25 cellular contexts compared by ENCODE assay signal in genomic region chr4:14844059-14844458, GRCh38.
DNase-seq lines count a peak whose midpoint lies in the region; ATAC-seq and TF ChIP-seq lines count a peak whose summit lies in the region.
"Had no signal": no experiment of that assay in that cellular context is flagged by ENCODE, and none has a peak within 500 bp of the region (broad histone marks: within the 10 kb centered on the region; RNA-seq: fewer than 3 reads in every experiment).

No MANE protein-coding gene starts in this region.

- no peaks in the 10 kb centered on the region for H3K36me3 Mint-ChIP-seq in activated naive CD4-positive, alpha-beta T cell treated with anti-CD3 and anti-CD28 coated beads for 36 hours (ENCODE audit: low read depth)
- no peaks in the 10 kb centered on the region for H3K36me3 Mint-ChIP-seq in activated T-helper 17 cell treated with anti-CD3 and anti-CD28 coated beads, Interleukin-2, amount 50 U/mL, for 72 hours (ENCODE audit: low read depth)
- H3K36me3 Mint-ChIP-seq: CD4-positive, CD25-positive, alpha-beta regulatory T cell; IgD-negative memory B cell; T-cell had no signal

- peak; percentile 10 for DNase-seq in activated naive CD4-positive, alpha-beta T cell treated with anti-CD3 and anti-CD28 coated beads for 36 hours
- DNase-seq in activated naive CD4-positive, alpha-beta T cell (lab: John Stamatoyannopoulos, UW): no peak
- peak; percentile 32 for DNase-seq in kidney tubule cell (ENCODE audit: low spot score)
- DNase-seq in NCI-H524 treated with DMSO at 0.1 percent for 48 hours (lab: John Stamatoyannopoulos, UW): no peak
- DNase-seq: 8988T; CD4-positive, CD25-positive, alpha-beta regulatory T cell; DMS153; DND-41; GM23248; H7; NCI-H1105; NCI-H146; NCI-H1930; NCI-H2107; NCI-H446; NCI-H526 treated with DMSO at 0.1 percent for 48 hours; PC-9; SJCRH30; T-cell had no signal

- H3K27ac Mint-ChIP-seq in activated naive CD4-positive, alpha-beta T cell treated with anti-CD3 and anti-CD28 coated beads for 36 hours: no peak overlapping the region
- peak overlapping the region; percentile 25 for H3K27ac Mint-ChIP-seq in activated T-helper 17 cell treated with anti-CD3 and anti-CD28 coated beads, Interleukin-2, amount 50 U/mL, for 72 hours
- H3K27ac Mint-ChIP-seq: CD4-positive, CD25-positive, alpha-beta regulatory T cell; IgD-negative memory B cell; T-cell had no signal

- H3K4me3 Mint-ChIP-seq in activated naive CD4-positive, alpha-beta T cell treated with anti-CD3 and anti-CD28 coated beads for 36 hours: no peak overlapping the region
- H3K4me3 Mint-ChIP-seq in activated T-helper 17 cell treated with anti-CD3 and anti-CD28 coated beads, Interleukin-2, amount 50 U/mL, for 72 hours: no peak overlapping the region
- H3K4me3 Mint-ChIP-seq: CD4-positive, CD25-positive, alpha-beta regulatory T cell; IgD-negative memory B cell; T-cell had no signal

- H3K9me3 Mint-ChIP-seq in activated naive CD4-positive, alpha-beta T cell treated with anti-CD3 and anti-CD28 coated beads for 36 hours: peaks cover 3% of the 10 kb centered on the region
- H3K9me3 Mint-ChIP-seq in activated T-helper 17 cell treated with anti-CD3 and anti-CD28 coated beads, Interleukin-2, amount 50 U/mL, for 72 hours: peaks cover 3% of the 10 kb centered on the region

- peaks cover 4% of the 10 kb centered on the region for H3K27me3 Mint-ChIP-seq in activated naive CD4-positive, alpha-beta T cell treated with anti-CD3 and anti-CD28 coated beads for 36 hours (ENCODE audit: low read depth)
- no peaks in the 10 kb centered on the region for H3K27me3 Mint-ChIP-seq in activated T-helper 17 cell treated with anti-CD3 and anti-CD28 coated beads, Interleukin-2, amount 50 U/mL, for 72 hours
- H3K27me3 Mint-ChIP-seq: CD4-positive, CD25-positive, alpha-beta regulatory T cell had no signal

- ATAC-seq in GM18868 (IDR thresholded peaks at IDR 0.05; ENCODE audit: unreplicated experiment): peak; percentile 40
- ATAC-seq in activated T-helper 17 cell treated with anti-CD3 and anti-CD28 coated beads, Interleukin-2, amount 50 U/mL, for 72 hours (replicated peaks): peak; percentile 42
- no peak for ATAC-seq in SK-N-SH treated with all-trans-retinoic acid at 6 μM for 48 hours
- no peak for ATAC-seq in GM21576 (IDR thresholded peaks at IDR 0.05; ENCODE audit: unreplicated experiment)
- ATAC-seq: Right ventricle myocardium inferior, T-cell had no signal

- CTCF ChIA-PET in activated naive CD4-positive, alpha-beta T cell treated with anti-CD3 and anti-CD28 coated beads for 36 hours (lab: Charles Lee): interaction anchor here (1.0 kb wide), 1 partner anchor 61 kb away, joined by 3 read pairs; no protein-coding TSS in a partner anchor

- intact Hi-C loops in activated naive CD4-positive, alpha-beta T cell treated with anti-CD3 and anti-CD28 coated beads for 36 hours (cut with micrococcal nuclease): loop anchor here (5.0 kb wide), 1 partner anchor 158 kb away; the partner anchor contains the start of gene CPEB2

- H3K4me1 Mint-ChIP-seq in activated naive CD4-positive, alpha-beta T cell treated with anti-CD3 and anti-CD28 coated beads for 36 hours (ENCODE audit: low read depth): peaks cover 13% of the 10 kb centered on the region
- H3K4me1 Mint-ChIP-seq in activated T-helper 17 cell treated with anti-CD3 and anti-CD28 coated beads, Interleukin-2, amount 50 U/mL, for 72 hours: no peaks in the 10 kb centered on the region
- H3K4me1 Mint-ChIP-seq: CD4-positive, CD25-positive, alpha-beta regulatory T cell; T-cell had no signal

TF ChIP-seq in SK-N-SH treated with all-trans-retinoic acid at 6 μM for 48 hours, 23 proteins besides CTCF, POLR2A, EP300 and RAD21:
- TF ChIP-seq ZC3H10 (CRISPR knock-in tag; IDR thresholded peaks at IDR 0.05) (no peak), ZNF70 (CRISPR knock-in tag; IDR thresholded peaks at IDR 0.05) (no peak), PATZ1 (CRISPR knock-in tag; IDR thresholded peaks at IDR 0.05; ENCODE audit: borderline replicate concordance) (no peak), ZNF565 (CRISPR knock-in tag; conservative IDR thresholded peaks at IDR 0.05; ENCODE audit: low read depth) (no peak), ZFP3 (CRISPR knock-in tag; IDR thresholded peaks at IDR 0.05) (no peak), BACH2 (CRISPR knock-in tag; IDR thresholded peaks at IDR 0.05; ENCODE audit: borderline replicate concordance) (no peak), ESRRG (CRISPR knock-in tag; IDR thresholded peaks at IDR 0.05) (no peak)

Comparison
In these comparisons a context has a peak if more than half of its experiments do, and no peak if none do; other contexts are left out.
1. DNase-seq: peak in activated naive CD4-positive, alpha-beta T cell treated with anti-CD3 and anti-CD28 coated beads for 36 hours (single experiment) and kidney tubule cell (single experiment); none in activated naive CD4-positive, alpha-beta T cell (0 of 4) and NCI-H524 treated with DMSO at 0.1 percent for 48 hours (single experiment).
2. ATAC-seq: peak in GM18868 (single experiment) and activated T-helper 17 cell treated with anti-CD3 and anti-CD28 coated beads, Interleukin-2, amount 50 U/mL, for 72 hours (single experiment); none in SK-N-SH treated with all-trans-retinoic acid at 6 μM for 48 hours (single experiment) and GM21576 (single experiment).